Comparison of ENCODE assay signal across 13 cellular contexts in genomic region chr17:79027274-79027924, GRCh38. TPM values are rescaled to one million over a fixed set of nuclear protein-coding genes. Genes with fewer than 3 reads are reported as not detected.
DNase-seq lines count a peak whose midpoint lies in the region; ATAC-seq and TF ChIP-seq lines count a peak whose summit lies in the region.
"Had no signal": no experiment of that assay in that cellular context is flagged by ENCODE, and none has a peak within 500 bp of the region (broad histone marks: within the 10 kb centered on the region; RNA-seq: fewer than 3 reads in every experiment).

No MANE protein-coding gene starts in this region.

- H3K9me3 Mint-ChIP-seq in GM23338, result no peaks in the 10 kb centered on the region; the same call in 2 of the 3 replicates
- H3K9me3 Mint-ChIP-seq: activated T-helper 17 cell treated with anti-CD3 and anti-CD28 coated beads, Interleukin-2, amount 50 U/mL, for 72 hours; CD8-positive, alpha-beta T cell had no signal

- peaks cover 20% of the 10 kb centered on the region for H3K4me1 Mint-ChIP-seq in GM23338
- H3K4me1 Mint-ChIP-seq: activated T-helper 17 cell treated with anti-CD3 and anti-CD28 coated beads, Interleukin-2, amount 50 U/mL, for 72 hours had no signal

- TF ChIP-seq POLR2A in prostate gland (IDR thresholded peaks at IDR 0.05), result no peak

- peaks cover 51% of the 10 kb centered on the region for H3K27me3 Mint-ChIP-seq in GM23338 (ENCODE audit: insufficient read depth, low read depth, poor library complexity)

- H3K9ac ChIP-seq in BLaER1 (0 out of 2 replicates have a peak overlapping the region, but pooled peaks have one; percentile 50), SK-N-SH (peak overlapping the region; percentile 23; the same call in 1 of the 2 replicates)

- DNase-seq in SK-N-SH, result peak; percentile 90
- peak in 1 of 2 donors; percentile 77 for DNase-seq in cardiac muscle cell (ENCODE audit: low read depth in 1 of 2, low spot score in 1 of 2)
- no peak for DNase-seq in prostate gland (ENCODE audit: low spot score)
- DNase-seq in GM23338 (ENCODE audit: low spot score), result no peak
- DNase-seq in NCI-H524 treated with DMSO at 0.1 percent for 48 hours (lab: John Stamatoyannopoulos, UW), result no peak
- no peak for DNase-seq in GM13976 (ENCODE audit: low spot score)
- DNase-seq: CD8-positive, alpha-beta T cell; GOT3; T-helper 2 cell had no signal

- H3K9me3 ChIP-seq in BLaER1 (no peaks in the 10 kb centered on the region), SK-N-SH (no peaks in the 10 kb centered on the region), cardiac muscle cell (ENCODE audit: low read depth) (no peaks in the 10 kb centered on the region), prostate gland (no peaks in the 10 kb centered on the region)

- intact Hi-C loops in prostate gland (cut with DNase I), result no loop called here

- no peak overlapping the region for H3K4me3 ChIP-seq in BLaER1
- peak overlapping the region; percentile 19 to 35; a peak in 3 of 4 replicates for H3K4me3 ChIP-seq in SK-N-SH (ENCODE audit: low read depth in 2 of 2, low read length in 1 of 2)
- H3K4me3 ChIP-seq in cardiac muscle cell, result no peak overlapping the region
- no peak overlapping the region for H3K4me3 ChIP-seq in prostate gland
- no peak overlapping the region for H3K4me3 ChIP-seq in GM23338

- H3K4me1 ChIP-seq in BLaER1 (peaks cover 71% of the 10 kb centered on the region), SK-N-SH (ENCODE audit: control insufficient read depth in 1 of 2, insufficient read depth in 2 of 2, low read depth in 1 of 2, low read length in 1 of 2) (peaks cover 33 to 58% of the 10 kb centered on the region in 2 experiments), cardiac muscle cell (ENCODE audit: low read depth) (peaks cover 41% of the 10 kb centered on the region), prostate gland (replicated peaks) (peaks cover 22% of the 10 kb centered on the region), GM23338 (ENCODE audit: insufficient read depth) (peaks cover 7% of the 10 kb centered on the region)

- TF ChIP-seq CTCF in SK-N-SH (IDR thresholded peaks at IDR 0.05), result no peak
- TF ChIP-seq CTCF in cardiac muscle cell (IDR thresholded peaks at IDR 0.05; ENCODE audit: low read depth, low read length), result no peak
- no peak for TF ChIP-seq CTCF in prostate gland (IDR thresholded peaks at IDR 0.05)
- no peak for TF ChIP-seq CTCF in GM23338 (conservative IDR thresholded peaks at IDR 0.05; ENCODE audit: low read depth in 2 of 2)
- TF ChIP-seq CTCF in GM13976 (IDR thresholded peaks at IDR 0.05; ENCODE audit: borderline replicate concordance, control extremely low read depth, extremely low read depth, insufficient read depth, missing control alignments), result no peak

- H3K27ac ChIP-seq in BLaER1 (no peak overlapping the region), SK-N-SH (ENCODE audit: low read depth in 2 of 2, low read length in 1 of 2) (peak overlapping the region; percentile 51 to 92), cardiac muscle cell (peak overlapping the region; percentile 61), prostate gland (peak overlapping the region; percentile 51 to 83), GM23338 (ENCODE audit: low read depth) (no peak overlapping the region)
- H3K27ac ChIP-seq: HL-60 had no signal

- no peak for ATAC-seq in HG03354 (IDR thresholded peaks at IDR 0.05; ENCODE audit: poor library complexity, severe bottlenecking, unreplicated experiment)
- ATAC-seq in GM23338, result no peak
- ATAC-seq: activated T-helper 17 cell treated with anti-CD3 and anti-CD28 coated beads, Interleukin-2, amount 50 U/mL, for 72 hours; CD8-positive, alpha-beta T cell had no signal

- no peaks in the 10 kb centered on the region for H3K79me2 ChIP-seq in SK-N-SH (ENCODE audit: insufficient read depth)
- no peaks in the 10 kb centered on the region for H3K79me2 ChIP-seq in GM23338 (replicated peaks; ENCODE audit: insufficient read depth)

- H3K27me3 ChIP-seq in BLaER1 (peaks cover 38% of the 10 kb centered on the region), SK-N-SH (ENCODE audit: insufficient read depth) (no peaks in the 10 kb centered on the region), cardiac muscle cell (peaks cover 21% of the 10 kb centered on the region), prostate gland (replicated peaks; ENCODE audit: insufficient read depth) (no peaks in the 10 kb centered on the region), GM23338 (ENCODE audit: insufficient read depth) (peaks cover 42% of the 10 kb centered on the region)

- no peaks in the 10 kb centered on the region for H3K36me3 ChIP-seq in BLaER1
- no peaks in the 10 kb centered on the region for H3K36me3 ChIP-seq in SK-N-SH (replicated peaks in 1 of 2; ENCODE audit: control insufficient read depth in 1 of 2, insufficient read depth in 2 of 2, low read length in 1 of 2)
- no peaks in the 10 kb centered on the region for H3K36me3 ChIP-seq in cardiac muscle cell
- H3K36me3 ChIP-seq in prostate gland, result no peaks in the 10 kb centered on the region
- H3K36me3 ChIP-seq in GM23338 (ENCODE audit: insufficient read depth), result no peaks in the 10 kb centered on the region

- H3K4me2 ChIP-seq in BLaER1 (peak overlapping the region; percentile 80), SK-N-SH (peak overlapping the region; percentile 72), GM23338 (no peak overlapping the region)

- H3K36me3 Mint-ChIP-seq in GM23338 (ENCODE audit: low read depth), result no peaks in the 10 kb centered on the region; the same call in 2 of the 3 replicates
- H3K36me3 Mint-ChIP-seq: CD8-positive, alpha-beta T cell had no signal

- H2AFZ ChIP-seq in SK-N-SH (ENCODE audit: low read depth), result peak overlapping the region; percentile 48; the same call in 1 of the 2 replicates
- no peak overlapping the region for H2AFZ ChIP-seq in GM23338

- H3K27ac Mint-ChIP-seq in GM23338, result no peak overlapping the region
- H3K27ac Mint-ChIP-seq: activated T-helper 17 cell treated with anti-CD3 and anti-CD28 coated beads, Interleukin-2, amount 50 U/mL, for 72 hours; CD8-positive, alpha-beta T cell had no signal

- H4K20me1 ChIP-seq in BLaER1, result no peaks in the 10 kb centered on the region
- H4K20me1 ChIP-seq in SK-N-SH (ENCODE audit: insufficient read depth), result no peaks in the 10 kb centered on the region
- no peaks in the 10 kb centered on the region for H4K20me1 ChIP-seq in GM23338 (replicated peaks; ENCODE audit: insufficient read depth)

- H3F3A ChIP-seq in SK-N-SH (replicated peaks; ENCODE audit: insufficient read depth) (no peaks in the 10 kb centered on the region), GM23338 (replicated peaks; ENCODE audit: low read depth) (0 out of 2 replicates have a peak, but pooled peaks cover 2% of the 10 kb centered on the region)

- 20% methylated on average over 10 of the region's 10 CpGs for WGBS in SK-N-SH (ENCODE audit: low lambda C conversion rate)
- 54% methylated on average over 10 of the region's 10 CpGs for WGBS in prostate gland

- in situ Hi-C loops in GM13976 (cut with MboI; ENCODE audit: low sequenced_read_pairs, unreplicated experiment), result no loop called here

- TF ChIP-seq EP300 in SK-N-SH (IDR thresholded peaks at IDR 0.05; ENCODE audit: borderline replicate concordance in 1 of 2, low read depth in 1 of 2, low read length in 1 of 2), result peak in 1 of 2 experiments; percentile 80; a peak in 2 of 4 replicates

- H3K4me3 Mint-ChIP-seq in GM23338, result no peak overlapping the region
- H3K4me3 Mint-ChIP-seq: activated T-helper 17 cell treated with anti-CD3 and anti-CD28 coated beads, Interleukin-2, amount 50 U/mL, for 72 hours; CD8-positive, alpha-beta T cell had no signal

- CTCF ChIA-PET in SK-N-SH (lab: Yijun Ruan, JAX), result interaction anchor here (1.0 to 22.0 kb wide), 18 partner anchors 9 to 368 kb away, joined by 3 to 405 read pairs (median 6); no protein-coding TSS in a partner anchor

- H3K9me2 ChIP-seq in SK-N-SH, result no peaks in the 10 kb centered on the region
- no peaks in the 10 kb centered on the region for H3K9me2 ChIP-seq in GM23338 (ENCODE audit: insufficient read depth)

- TF ChIP-seq RAD21 in SK-N-SH (IDR thresholded peaks at IDR 0.05; ENCODE audit: low read length), result no peak; the same call in 1 of the 2 replicates

- POLR2A ChIA-PET in SK-N-SH (lab: Yijun Ruan, JAX), result interaction anchor here (0.5 to 2.1 kb wide), 9 partner anchors 10 to 144 kb away, joined by 3 to 11 read pairs (median 4); partner anchors contain the start of gene LGALS3BP

TF ChIP-seq in GM23338, 12 proteins besides CTCF, POLR2A, EP300 and RAD21 (continues in another document):
- TF ChIP-seq NANOG (IDR thresholded peaks at IDR 0.05; ENCODE audit: borderline replicate concordance), result no peak

RNA-seq across cellular contexts. Expression of gene C1QTNF1, which starts 3.4 kb away (rescaled TPM):
- polyA plus RNA-seq in SK-N-SH (2012; rRNA removed) (11.6 and 14.3 TPM in 2 replicates), cardiac muscle cell (6.8 and 10.2 TPM in 2 replicates), GM23338 (2016; fragmentation: Nextera tagmentation; extraction: Ambion mirVana) (1.1 and 1.5 TPM in 2 replicates)
- polyA plus RNA-seq in SK-N-SH (2012; cell fraction: cytosol; rRNA removed), result 5.3 and 10.0 TPM in 2 replicates
- polyA plus RNA-seq in SK-N-SH (2012; cell fraction: nucleus; rRNA removed), result 9.1 and 10.1 TPM in 2 replicates
- total RNA-seq in cardiac muscle cell (12.5 and 16.4 TPM in 2 replicates), prostate gland (10 to 100 TPM; 16.3 to 57.9 TPM)
- total RNA-seq in GM23338 (2014; rRNA removed; shearing (Covaris generic)), result 1.9 and 5.2 TPM in 2 replicates
- total RNA-seq: activated T-helper 17 cell treated with anti-CD3 and anti-CD28 coated beads, Interleukin-2, amount 50 U/mL, for 72 hours had no signal

RNA-seq across cellular contexts. Expression of gene CANT1, which starts 17.8 kb away (rescaled TPM):
- polyA plus RNA-seq in SK-N-SH (2012; rRNA removed) (83.8 and 87.4 TPM in 2 replicates), cardiac muscle cell (33.6 and 45.8 TPM in 2 replicates), GM23338 (2016; fragmentation: Nextera tagmentation; extraction: Ambion mirVana) (5.9 and 8.0 TPM in 2 replicates)
- 47.2 and 67.5 TPM in 2 replicates for polyA plus RNA-seq in SK-N-SH (2012; cell fraction: cytosol; rRNA removed)
- 55.9 and 68.2 TPM in 2 replicates for polyA plus RNA-seq in SK-N-SH (2012; cell fraction: nucleus; rRNA removed)
- total RNA-seq in cardiac muscle cell (55.3 and 55.9 TPM in 2 replicates), prostate gland (100 to 1,000 TPM in 1 of 2 donors, 10 to 100 TPM in 1; 89.7 to 201 TPM)
- total RNA-seq in GM23338 (2014; rRNA removed; shearing (Covaris generic)), result 22.4 and 38.8 TPM in 2 replicates

RNA-seq across cellular contexts. Expression of gene ENGASE, which starts 47.2 kb away (rescaled TPM):
- 30.1 and 30.4 TPM in 2 replicates for polyA plus RNA-seq in SK-N-SH (2012; rRNA removed)
- 4.5 and 7.0 TPM in 2 replicates for polyA plus RNA-seq in SK-N-SH (2012; cell fraction: cytosol; rRNA removed)
- polyA plus RNA-seq in SK-N-SH (2012; cell fraction: nucleus; rRNA removed), result 252 and 275 TPM in 2 replicates
- 29.5 and 69.8 TPM in 2 replicates for total RNA-seq in cardiac muscle cell
- 48.8 and 56.1 TPM in 2 replicates for polyA plus RNA-seq in cardiac muscle cell
- 10 to 100 TPM; 19.4 to 45.7 TPM for total RNA-seq in prostate gland
- 23.9 and 27.1 TPM in 2 replicates for total RNA-seq in GM23338 (2014; rRNA removed; shearing (Covaris generic))
- 8.8 and 9.0 TPM in 2 replicates for polyA plus RNA-seq in GM23338 (2016; fragmentation: Nextera tagmentation; extraction: Ambion mirVana)

RNA-seq across cellular contexts. Expression of gene LGALS3BP, which starts 47.7 kb away (rescaled TPM):
- polyA plus RNA-seq in SK-N-SH (2012; rRNA removed) (272 and 579 TPM in 2 replicates), cardiac muscle cell (181 and 213 TPM in 2 replicates), GM23338 (2016; fragmentation: Nextera tagmentation; extraction: Ambion mirVana) (15.1 and 15.5 TPM in 2 replicates)
- polyA plus RNA-seq in SK-N-SH (2012; cell fraction: cytosol; rRNA removed), result 169 and 266 TPM in 2 replicates
- 757 and 838 TPM in 2 replicates for polyA plus RNA-seq in SK-N-SH (2012; cell fraction: nucleus; rRNA removed)
- total RNA-seq in cardiac muscle cell (178 and 185 TPM in 2 replicates), prostate gland (100 to 1,000 TPM; 570 to 890 TPM)
- total RNA-seq in GM23338 (2014; rRNA removed; shearing (Covaris generic)), result 36.5 and 45.7 TPM in 2 replicates

Comparison
In these comparisons a context has a peak if more than half of its experiments do, and no peak if none do; other contexts are left out.
1. H3K27ac ChIP-seq: peak in SK-N-SH (2 of 2), cardiac muscle cell (single experiment) and prostate gland (2 of 2); none in BLaER1 (single experiment) and GM23338 (single experiment).
2. H3K4me3 ChIP-seq: peak in SK-N-SH (2 of 2); none in BLaER1 (single experiment), cardiac muscle cell (single experiment), prostate gland (0 of 2) and GM23338 (single experiment).